Comparison of ENCODE assay signal across 8 cellular contexts in genomic region chr15:44536298-44536961, GRCh38. TPM values are rescaled to one million over a fixed set of nuclear protein-coding genes. Genes with fewer than 3 reads are reported as not detected.
DNase-seq lines count a peak whose midpoint lies in the region; ATAC-seq and TF ChIP-seq lines count a peak whose summit lies in the region.

No MANE protein-coding gene starts in this region.

- no peaks in the 10 kb centered on the region for H3K9me3 Mint-ChIP-seq in CD8-positive, alpha-beta T cell
- no peaks in the 10 kb centered on the region for H3K9me3 Mint-ChIP-seq in activated T-helper 2 cell treated with anti-CD3 and anti-CD28 coated beads, Interferon-gamma antibody, Interleukin-2, Interleukin-4, amounts not matched to agents 10 μg/mL and 5 μg/mL and 100 μg/mL, durations not matched to agents 14 hours and 24 hours and 36 hours

- POLR2A ChIA-PET in CD8-positive, alpha-beta T cell (lab: Charles Lee) = interaction anchor here (0.6 to 1.9 kb wide), 13 partner anchors 7 to 866 kb away, joined by 3 to 12 read pairs (median 4); partner anchors contain the start of genes B2M, CTDSPL2, PATL2 and SPG11

- CTCF ChIA-PET in CD8-positive, alpha-beta T cell (lab: Charles Lee) = no interaction called here

- no peaks in the 10 kb centered on the region for H3K27me3 Mint-ChIP-seq in CD8-positive, alpha-beta T cell (ENCODE audit: low read depth)
- H3K27me3 Mint-ChIP-seq in activated T-helper 2 cell treated with anti-CD3 and anti-CD28 coated beads, Interferon-gamma antibody, Interleukin-2, Interleukin-4, amounts not matched to agents 10 μg/mL and 5 μg/mL and 100 μg/mL, durations not matched to agents 14 hours and 24 hours and 36 hours (ENCODE audit: low read depth) = no peaks in the 10 kb centered on the region

- no peaks in the 10 kb centered on the region for H3K9me3 ChIP-seq in CD8-positive, alpha-beta T cell (ENCODE audit: low read length)

- peak overlapping the region; percentile 95 for H3K4me3 Mint-ChIP-seq in CD8-positive, alpha-beta T cell
- peak overlapping the region; percentile 98 for H3K4me3 Mint-ChIP-seq in activated T-helper 2 cell treated with anti-CD3 and anti-CD28 coated beads, Interferon-gamma antibody, Interleukin-2, Interleukin-4, amounts not matched to agents 10 μg/mL and 5 μg/mL and 100 μg/mL, durations not matched to agents 14 hours and 24 hours and 36 hours (ENCODE audit: low read depth)

- H3K27ac Mint-ChIP-seq in CD8-positive, alpha-beta T cell = peak overlapping the region; percentile 96
- H3K27ac Mint-ChIP-seq in activated T-helper 2 cell treated with anti-CD3 and anti-CD28 coated beads, Interferon-gamma antibody, Interleukin-2, Interleukin-4, amounts not matched to agents 10 μg/mL and 5 μg/mL and 100 μg/mL, durations not matched to agents 14 hours and 24 hours and 36 hours = peak overlapping the region; percentile 87

- intact Hi-C loops in CD8-positive, alpha-beta T cell (cut with DNase I, micrococcal nuclease) = loop anchor here (1.0 to 10.0 kb wide), 13 partner anchors 109 to 1044 kb away; partner anchors contain the start of genes CTDSPL2 (in 2 of the 2), MFAP1 (in 2 of the 2), WDR76 (in 2 of the 2) and B2M (in 1 of the 2)
- intact Hi-C loops in activated T-helper 2 cell treated with anti-CD3 and anti-CD28 coated beads, Interferon-gamma antibody, Interleukin-2, Interleukin-4, amounts not matched to agents 10 μg/mL and 5 μg/mL and 100 μg/mL, durations not matched to agents 14 hours and 24 hours and 36 hours (cut with micrococcal nuclease) = loop anchor here (1.0 to 10.0 kb wide), 5 partner anchors 36 to 712 kb away; partner anchors contain the start of genes B2M, GOLM2, MFAP1 and PATL2
- intact Hi-C loops in Right ventricle myocardium inferior (cut with DNase I) = loop anchor here (1.0 kb wide), 1 partner anchor 109 kb away; the partner anchor contains the start of gene CTDSPL2

- no peak for DNase-seq in CD8-positive, alpha-beta T cell
- peak; percentile 72 to 88 for DNase-seq in NCI-H1930 (lab: John Stamatoyannopoulos, UW)
- DNase-seq in activated T-helper 2 cell treated with anti-CD3 and anti-CD28 coated beads, Interferon-gamma antibody, Interleukin-2, Interleukin-4, amounts not matched to agents 10 μg/mL and 5 μg/mL and 100 μg/mL, durations not matched to agents 14 hours and 24 hours and 36 hours (ENCODE audit: low spot score) = no peak
- peak; percentile 93 for DNase-seq in Right ventricle myocardium inferior (ENCODE audit: missing footprints)
- peak in 51 of 56 donors; percentile 54 to 96 (median 91) for DNase-seq in nucleus accumbens (lab: John Stamatoyannopoulos, UW)
- no peak for DNase-seq in kidney tubule cell (ENCODE audit: low spot score)

- peak overlapping the region; percentile 76 for H3K27ac ChIP-seq in CD8-positive, alpha-beta T cell (ENCODE audit: low read depth, low read length)

- H3K27me3 ChIP-seq in CD8-positive, alpha-beta T cell (ENCODE audit: insufficient read depth, low read length) = no peaks in the 10 kb centered on the region

- peaks cover 46% of the 10 kb centered on the region for H3K4me1 Mint-ChIP-seq in CD8-positive, alpha-beta T cell (ENCODE audit: low read depth)
- H3K4me1 Mint-ChIP-seq in activated T-helper 2 cell treated with anti-CD3 and anti-CD28 coated beads, Interferon-gamma antibody, Interleukin-2, Interleukin-4, amounts not matched to agents 10 μg/mL and 5 μg/mL and 100 μg/mL, durations not matched to agents 14 hours and 24 hours and 36 hours (ENCODE audit: low read depth) = peaks cover 34% of the 10 kb centered on the region

- peak overlapping the region; percentile 83 for H3K4me3 ChIP-seq in CD8-positive, alpha-beta T cell (ENCODE audit: low read depth, low read length)

- ATAC-seq in CD8-positive, alpha-beta T cell = no peak
- ATAC-seq in GM18867 (IDR thresholded peaks at IDR 0.05; ENCODE audit: unreplicated experiment) (peak; percentile 58), HG03025 (IDR thresholded peaks at IDR 0.05; ENCODE audit: low FRiP score, unreplicated experiment) (peak; percentile 50), Right ventricle myocardium inferior (peak; percentile 88)

- TF ChIP-seq CTCF in CD8-positive, alpha-beta T cell (IDR thresholded peaks at IDR 0.05) = peak; percentile 21

- peaks cover 30% of the 10 kb centered on the region for H3K36me3 Mint-ChIP-seq in CD8-positive, alpha-beta T cell
- H3K36me3 Mint-ChIP-seq in activated T-helper 2 cell treated with anti-CD3 and anti-CD28 coated beads, Interferon-gamma antibody, Interleukin-2, Interleukin-4, amounts not matched to agents 10 μg/mL and 5 μg/mL and 100 μg/mL, durations not matched to agents 14 hours and 24 hours and 36 hours (ENCODE audit: low read depth) = peaks cover 54% of the 10 kb centered on the region

- H3K4me1 ChIP-seq in CD8-positive, alpha-beta T cell (ENCODE audit: insufficient read depth, low read length) = peaks cover 36% of the 10 kb centered on the region

- no peaks in the 10 kb centered on the region for H3K36me3 ChIP-seq in CD8-positive, alpha-beta T cell (ENCODE audit: insufficient read depth, low read length)

RNA-seq across cellular contexts. Expression of gene EIF3J, which starts 0.5 kb away (rescaled TPM):
- total RNA-seq in CD8-positive, alpha-beta T cell = 10 to 100 TPM; 63.7 to 68.9 TPM
- total RNA-seq in activated T-helper 2 cell treated with anti-CD3 and anti-CD28 coated beads, Interferon-gamma antibody, Interleukin-2, Interleukin-4, amounts not matched to agents 10 μg/mL and 5 μg/mL and 100 μg/mL, durations not matched to agents 14 hours and 24 hours and 36 hours = 127 and 135 TPM in 2 replicates
- 104 TPM for total RNA-seq in Right ventricle myocardium inferior

Comparison
In these comparisons a context has a peak if more than half of its experiments do, and no peak if none do; other contexts are left out.
1. DNase-seq: peak in NCI-H1930 (2 of 2), Right ventricle myocardium inferior (single experiment) and nucleus accumbens (51 of 56); none in CD8-positive, alpha-beta T cell (0 of 7), activated T-helper 2 cell treated with anti-CD3 and anti-CD28 coated beads, Interferon-gamma antibody, Interleukin-2, Interleukin-4, amounts not matched to agents 10 μg/mL and 5 μg/mL and 100 μg/mL, durations not matched to agents 14 hours and 24 hours and 36 hours (single experiment) and kidney tubule cell (single experiment).